ENCODE assay signal across 1 cellular context in the genomic region with DNA sequence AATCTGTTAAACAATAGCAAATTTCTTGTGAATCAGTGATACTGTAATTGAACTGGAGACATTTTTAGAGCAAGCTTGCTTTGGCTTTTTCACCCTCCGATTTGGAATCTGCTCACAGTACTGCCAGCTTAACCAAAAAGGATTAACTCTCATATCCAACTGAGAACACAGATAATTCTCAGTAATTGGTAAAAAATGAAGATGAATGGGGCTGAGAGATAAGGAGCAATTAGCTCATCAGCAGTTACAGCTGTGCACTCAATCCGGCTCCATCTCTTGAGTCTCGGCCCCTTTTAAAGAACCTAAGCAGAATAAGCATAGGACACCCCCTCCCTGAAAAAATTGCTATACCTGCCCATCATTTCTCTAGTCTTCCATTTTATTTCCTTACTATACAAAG.
TF ChIP-seq lines count a peak whose summit lies in the region.

No MANE protein-coding gene starts in this region.

TF ChIP-seq in HEK293, 187 proteins besides CTCF, POLR2A, EP300 and RAD21 (continued from another document):
- TF ChIP-seq ZNF248 (tag by site-specific recombination; IDR thresholded peaks at IDR 0.05) (no peak), ZNF585B (tag by site-specific recombination; IDR thresholded peaks at IDR 0.05) (no peak), IKZF3 (tag by site-specific recombination; IDR thresholded peaks at IDR 0.05) (0 out of 2 replicates have a peak, but pooled peaks have one; percentile 18), ZNF664 (tag by site-specific recombination; IDR thresholded peaks at IDR 0.05) (no peak)
- TF ChIP-seq, protein P1, sequence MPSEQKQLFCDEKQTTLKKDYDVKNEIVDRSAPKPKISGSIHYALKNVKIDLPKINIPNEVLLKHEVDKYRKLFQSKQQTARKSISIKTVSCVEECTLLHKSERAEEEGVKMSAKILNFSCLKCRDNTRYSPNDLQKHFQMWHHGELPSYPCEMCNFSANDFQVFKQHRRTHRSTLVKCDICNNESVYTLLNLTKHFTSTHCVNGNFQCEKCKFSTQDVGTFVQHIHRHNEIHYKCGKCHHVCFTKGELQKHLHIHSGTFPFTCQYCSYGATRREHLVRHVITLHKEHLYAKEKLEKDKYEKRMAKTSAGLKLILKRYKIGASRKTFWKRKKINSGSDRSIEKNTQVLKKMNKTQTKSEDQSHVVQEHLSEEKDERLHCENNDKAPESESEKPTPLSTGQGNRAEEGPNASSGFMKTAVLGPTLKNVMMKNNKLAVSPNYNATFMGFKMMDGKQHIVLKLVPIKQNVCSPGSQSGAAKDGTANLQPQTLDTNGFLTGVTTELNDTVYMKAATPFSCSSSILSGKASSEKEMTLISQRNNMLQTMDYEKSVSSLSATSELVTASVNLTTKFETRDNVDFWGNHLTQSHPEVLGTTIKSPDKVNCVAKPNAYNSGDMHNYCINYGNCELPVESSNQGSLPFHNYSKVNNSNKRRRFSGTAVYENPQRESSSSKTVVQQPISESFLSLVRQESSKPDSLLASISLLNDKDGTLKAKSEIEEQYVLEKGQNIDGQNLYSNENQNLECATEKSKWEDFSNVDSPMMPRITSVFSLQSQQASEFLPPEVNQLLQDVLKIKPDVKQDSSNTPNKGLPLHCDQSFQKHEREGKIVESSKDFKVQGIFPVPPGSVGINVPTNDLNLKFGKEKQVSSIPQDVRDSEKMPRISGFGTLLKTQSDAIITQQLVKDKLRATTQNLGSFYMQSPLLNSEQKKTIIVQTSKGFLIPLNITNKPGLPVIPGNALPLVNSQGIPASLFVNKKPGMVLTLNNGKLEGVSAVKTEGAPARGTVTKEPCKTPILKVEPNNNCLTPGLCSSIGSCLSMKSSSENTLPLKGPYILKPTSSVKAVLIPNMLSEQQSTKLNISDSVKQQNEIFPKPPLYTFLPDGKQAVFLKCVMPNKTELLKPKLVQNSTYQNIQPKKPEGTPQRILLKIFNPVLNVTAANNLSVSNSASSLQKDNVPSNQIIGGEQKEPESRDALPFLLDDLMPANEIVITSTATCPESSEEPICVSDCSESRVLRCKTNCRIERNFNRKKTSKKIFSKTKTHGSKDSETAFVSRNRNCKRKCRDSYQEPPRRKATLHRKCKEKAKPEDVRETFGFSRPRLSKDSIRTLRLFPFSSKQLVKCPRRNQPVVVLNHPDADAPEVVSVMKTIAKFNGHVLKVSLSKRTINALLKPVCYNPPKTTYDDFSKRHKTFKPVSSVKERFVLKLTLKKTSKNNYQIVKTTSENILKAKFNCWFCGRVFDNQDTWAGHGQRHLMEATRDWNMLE (tag by site-specific recombination; conservative IDR thresholded peaks at IDR 0.05; ENCODE audit: low read depth), result 0 out of 2 replicates have a peak, but pooled peaks have one; percentile 18
- TF ChIP-seq, protein P2, sequence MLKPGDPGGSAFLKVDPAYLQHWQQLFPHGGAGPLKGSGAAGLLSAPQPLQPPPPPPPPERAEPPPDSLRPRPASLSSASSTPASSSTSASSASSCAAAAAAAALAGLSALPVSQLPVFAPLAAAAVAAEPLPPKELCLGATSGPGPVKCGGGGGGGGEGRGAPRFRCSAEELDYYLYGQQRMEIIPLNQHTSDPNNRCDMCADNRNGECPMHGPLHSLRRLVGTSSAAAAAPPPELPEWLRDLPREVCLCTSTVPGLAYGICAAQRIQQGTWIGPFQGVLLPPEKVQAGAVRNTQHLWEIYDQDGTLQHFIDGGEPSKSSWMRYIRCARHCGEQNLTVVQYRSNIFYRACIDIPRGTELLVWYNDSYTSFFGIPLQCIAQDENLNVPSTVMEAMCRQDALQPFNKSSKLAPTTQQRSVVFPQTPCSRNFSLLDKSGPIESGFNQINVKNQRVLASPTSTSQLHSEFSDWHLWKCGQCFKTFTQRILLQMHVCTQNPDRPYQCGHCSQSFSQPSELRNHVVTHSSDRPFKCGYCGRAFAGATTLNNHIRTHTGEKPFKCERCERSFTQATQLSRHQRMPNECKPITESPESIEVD (tag by site-specific recombination; IDR thresholded peaks at IDR 0.05), result peak; percentile 58; the same call in 1 of the 2 replicates
